In genomic region chr15:60555814-60556213, GRCh38 we compare ENCODE assay signal across 21 cellular contexts.
DNase-seq lines count a peak whose midpoint lies in the region; ATAC-seq and TF ChIP-seq lines count a peak whose summit lies in the region.
"Had no signal": no experiment of that assay in that cellular context is flagged by ENCODE, and none has a peak within 500 bp of the region (broad histone marks: within the 10 kb centered on the region; RNA-seq: fewer than 3 reads in every experiment).

No MANE protein-coding gene starts in this region.

- no peaks in the 10 kb centered on the region for H3K9me2 ChIP-seq in OCI-LY7 (ENCODE audit: insufficient read depth, low read length)

- H2AFZ ChIP-seq in OCI-LY7 (ENCODE audit: low read length) = no peak overlapping the region

- peaks cover 85% of the 10 kb centered on the region for H3K4me1 Mint-ChIP-seq in CD8-positive, alpha-beta T cell (ENCODE audit: low read depth)
- H3K4me1 Mint-ChIP-seq in activated CD4-positive, alpha-beta memory T cell treated with anti-CD3 and anti-CD28 coated beads for 36 hours (ENCODE audit: low read depth) = peaks cover 90% of the 10 kb centered on the region

- H3K79me1 ChIP-seq in mesendoderm (ENCODE audit: low read length) = no peaks in the 10 kb centered on the region

- H3K36me3 Mint-ChIP-seq in CD8-positive, alpha-beta T cell = peaks cover 40% of the 10 kb centered on the region
- peaks cover 26% of the 10 kb centered on the region for H3K36me3 Mint-ChIP-seq in activated CD4-positive, alpha-beta memory T cell treated with anti-CD3 and anti-CD28 coated beads for 36 hours

- no peaks in the 10 kb centered on the region for H3K27me3 ChIP-seq in CD8-positive, alpha-beta T cell (ENCODE audit: insufficient read depth, low read length)
- H3K27me3 ChIP-seq in mesendoderm (ENCODE audit: insufficient read depth, low read length, poor library complexity) = no peaks in the 10 kb centered on the region
- H3K27me3 ChIP-seq: heart left ventricle had no signal

- no peak for ATAC-seq in CD8-positive, alpha-beta T cell
- no peak for ATAC-seq in HG03039 (IDR thresholded peaks at IDR 0.05; ENCODE audit: unreplicated experiment)
- ATAC-seq: HCT116, heart left ventricle, left cardiac atrium, Right ventricle myocardium inferior had no signal

- no CpG with 5 or more reads among the region's 3 CpGs for WGBS in mesendoderm (ENCODE audit: extremely low coverage, insufficient coverage, low lambda C conversion rate)

- intact Hi-C loops in CD8-positive, alpha-beta T cell (cut with DNase I, micrococcal nuclease) = loop anchor here in 1 of 2 experiments (2.0 kb wide), 1 partner anchor 15 kb away; no protein-coding TSS in a partner anchor
- intact Hi-C loops in activated CD4-positive, alpha-beta memory T cell treated with anti-CD3 and anti-CD28 coated beads for 36 hours (cut with micrococcal nuclease) = loop anchor here (2.0 kb wide), 1 partner anchor 15 kb away; no protein-coding TSS in a partner anchor
- intact Hi-C loops in OCI-LY7 (cut with micrococcal nuclease; ENCODE audit: unreplicated experiment) = no loop called here

- no peak overlapping the region for H3K18ac ChIP-seq in mesendoderm (ENCODE audit: low read length)

- POLR2A ChIA-PET in CD8-positive, alpha-beta T cell (lab: Charles Lee) = no interaction called here
- POLR2A ChIA-PET in activated CD4-positive, alpha-beta memory T cell treated with anti-CD3 and anti-CD28 coated beads for 36 hours (lab: Charles Lee) = interaction anchor here (2.1 kb wide), 1 partner anchor 15 kb away, joined by 8 read pairs; no protein-coding TSS in a partner anchor
- POLR2A ChIA-PET in OCI-LY7 (lab: Charles Lee) = no interaction called here

- no peak overlapping the region for H2AK5ac ChIP-seq in mesendoderm (ENCODE audit: low read length)

- no peaks in the 10 kb centered on the region for H3K27me3 Mint-ChIP-seq in CD8-positive, alpha-beta T cell (ENCODE audit: low read depth)
- no peaks in the 10 kb centered on the region for H3K27me3 Mint-ChIP-seq in activated CD4-positive, alpha-beta memory T cell treated with anti-CD3 and anti-CD28 coated beads for 36 hours

- CTCF ChIA-PET in CD8-positive, alpha-beta T cell (lab: Charles Lee) = interaction anchor here (2.2 kb wide), 1 partner anchor 30 kb away, joined by 14 read pairs; no protein-coding TSS in a partner anchor
- CTCF ChIA-PET in activated CD4-positive, alpha-beta memory T cell treated with anti-CD3 and anti-CD28 coated beads for 36 hours (lab: Charles Lee) = interaction anchor here (1.8 to 8.8 kb wide), 2 partner anchors 9 to 27 kb away, joined by 5 to 88 read pairs; no protein-coding TSS in a partner anchor
- CTCF ChIA-PET in OCI-LY7 (lab: Charles Lee; ENCODE audit: unreplicated experiment) = no interaction called here

- no peaks in the 10 kb centered on the region for H3K9me3 ChIP-seq in CD8-positive, alpha-beta T cell (ENCODE audit: low read length)
- no peaks in the 10 kb centered on the region for H3K9me3 ChIP-seq in OCI-LY7 (ENCODE audit: low read length)

- no peak overlapping the region for H3K4me3 ChIP-seq in CD8-positive, alpha-beta T cell (ENCODE audit: low read depth, low read length)
- no peak overlapping the region for H3K4me3 ChIP-seq in mesendoderm (ENCODE audit: low read length)
- H3K4me3 ChIP-seq in OCI-LY7 (ENCODE audit: low read depth, low read length, poor library complexity, severe bottlenecking) = no peak overlapping the region
- H3K4me3 ChIP-seq: heart left ventricle had no signal

- peak overlapping the region; percentile 69 for H3K27ac Mint-ChIP-seq in CD8-positive, alpha-beta T cell
- peak overlapping the region; percentile 56 for H3K27ac Mint-ChIP-seq in activated CD4-positive, alpha-beta memory T cell treated with anti-CD3 and anti-CD28 coated beads for 36 hours

- H2BK15ac ChIP-seq in mesendoderm (replicated peaks; ENCODE audit: low read depth) = no peak overlapping the region

- no peaks in the 10 kb centered on the region for H3K79me2 ChIP-seq in mesendoderm (ENCODE audit: control insufficient read depth, insufficient read depth, low read length)
- H3K79me2 ChIP-seq in OCI-LY7 (ENCODE audit: insufficient read depth, low read depth, low read length) = no peaks in the 10 kb centered on the region

- no peak overlapping the region for H2BK120ac ChIP-seq in mesendoderm (ENCODE audit: low read depth, low read length)

- peaks cover 7% of the 10 kb centered on the region for H3K9me3 Mint-ChIP-seq in CD8-positive, alpha-beta T cell
- H3K9me3 Mint-ChIP-seq in activated CD4-positive, alpha-beta memory T cell treated with anti-CD3 and anti-CD28 coated beads for 36 hours = peaks cover 7% of the 10 kb centered on the region

- no peak overlapping the region for H4K5ac ChIP-seq in mesendoderm (ENCODE audit: low read length)

- H3K23ac ChIP-seq in mesendoderm (ENCODE audit: low read length) = no peak overlapping the region

- H3K56ac ChIP-seq in mesendoderm (ENCODE audit: low read length) = no peak overlapping the region

- H3K36me3 ChIP-seq in CD8-positive, alpha-beta T cell (ENCODE audit: insufficient read depth, low read length) = no peaks in the 10 kb centered on the region
- no peaks in the 10 kb centered on the region for H3K36me3 ChIP-seq in mesendoderm (ENCODE audit: control insufficient read depth, insufficient read depth, low read length)
- H3K36me3 ChIP-seq in OCI-LY7 (ENCODE audit: insufficient read depth, low read length) = no peaks in the 10 kb centered on the region
- H3K36me3 ChIP-seq: heart left ventricle had no signal

- H3K4me2 ChIP-seq in mesendoderm (ENCODE audit: low read length) = no peak overlapping the region
- no peak overlapping the region for H3K4me2 ChIP-seq in OCI-LY7 (ENCODE audit: low read length)

- peak; percentile 20 for DNase-seq in NCI-H2227 (lab: John Stamatoyannopoulos, UW; ENCODE audit: unreplicated experiment)
- DNase-seq in NCI-H2227 treated with DMSO at 0.1 percent for 48 hours (lab: John Stamatoyannopoulos, UW) = no peak
- DNase-seq in CD8-positive, alpha-beta T cell = no peak
- no peak for DNase-seq in activated CD4-positive, alpha-beta memory T cell treated with anti-CD3 and anti-CD28 coated beads for 36 hours
- DNase-seq in mesendoderm = peak; percentile 35
- DNase-seq in activated CD4-positive, CD25-positive, alpha-beta regulatory T cell treated with anti-CD3 and anti-CD28 coated beads, Interleukin-2, amount 50 U/mL, for 72 hours = no peak
- DNase-seq in OCI-LY7 (ENCODE audit: low spot score) = no peak
- DNase-seq: AML-193; erythroblast; GF-D8; heart left ventricle; left cardiac atrium; mesenchymal stem cell; NCI-H1930; OCI-M1; small intestine; stimulated activated CD4-positive, alpha-beta T cell treated with anti-CD3 and anti-CD28 coated beads, Interleukin-1b, Interleukin-23, amount 100 ng/mL, for 48 hours had no signal

- no peak overlapping the region for H4K8ac ChIP-seq in mesendoderm (ENCODE audit: low read depth, low read length)

- H2BK5ac ChIP-seq in mesendoderm (ENCODE audit: low read length) = no peak overlapping the region

- H3K4ac ChIP-seq in mesendoderm (ENCODE audit: low read depth, low read length) = no peak overlapping the region

- H3K27ac ChIP-seq in CD8-positive, alpha-beta T cell (ENCODE audit: low read depth, low read length) = no peak overlapping the region
- no peak overlapping the region for H3K27ac ChIP-seq in mesendoderm (ENCODE audit: low read depth, low read length)
- no peak overlapping the region for H3K27ac ChIP-seq in OCI-LY7 (ENCODE audit: low read depth, low read length, poor library complexity, severe bottlenecking)
- H3K27ac ChIP-seq: heart left ventricle, HL-60 had no signal

- BruUV-seq in OCI-LY7 (replicated peaks; lab: Mats Ljungman, UMichigan) = no TSS peak

- no peak for TF ChIP-seq CTCF in CD8-positive, alpha-beta T cell (IDR thresholded peaks at IDR 0.05)
- TF ChIP-seq CTCF in OCI-LY7 (conservative IDR thresholded peaks at IDR 0.05; ENCODE audit: low read length) = no peak

- H3K4me1 ChIP-seq in CD8-positive, alpha-beta T cell (ENCODE audit: insufficient read depth, low read length) = peaks cover 71% of the 10 kb centered on the region
- peaks cover 5% of the 10 kb centered on the region for H3K4me1 ChIP-seq in mesendoderm (ENCODE audit: control insufficient read depth, low read depth, low read length)
- no peaks in the 10 kb centered on the region for H3K4me1 ChIP-seq in OCI-LY7 (ENCODE audit: insufficient read depth, low read length, poor library complexity, severe bottlenecking)

- no peaks in the 10 kb centered on the region for H4K20me1 ChIP-seq in OCI-LY7 (ENCODE audit: insufficient read depth, low read length)

- H3K9ac ChIP-seq in mesendoderm (ENCODE audit: low read length) = no peak overlapping the region

- no peak overlapping the region for H3K4me3 Mint-ChIP-seq in CD8-positive, alpha-beta T cell
- no peak overlapping the region for H3K4me3 Mint-ChIP-seq in activated CD4-positive, alpha-beta memory T cell treated with anti-CD3 and anti-CD28 coated beads for 36 hours

Comparison
In these comparisons a context has a peak if more than half of its experiments do, and no peak if none do; other contexts are left out.
1. DNase-seq: peak in NCI-H2227 (single experiment) and mesendoderm (single experiment); none in NCI-H2227 treated with DMSO at 0.1 percent for 48 hours (single experiment), CD8-positive, alpha-beta T cell (0 of 7), activated CD4-positive, alpha-beta memory T cell treated with anti-CD3 and anti-CD28 coated beads for 36 hours (single experiment), activated CD4-positive, CD25-positive, alpha-beta regulatory T cell treated with anti-CD3 and anti-CD28 coated beads, Interleukin-2, amount 50 U/mL, for 72 hours (single experiment) and OCI-LY7 (single experiment).